Comparison of ENCODE assay signal across 13 cellular contexts in genomic region chr16:9836118-9836736, GRCh38.
A peak's percentile ranks its signal among the peaks of the same experiment; 100 is the strongest.
DNase-seq lines count a peak whose midpoint lies in the region; ATAC-seq, FAIRE-seq and TF ChIP-seq lines count a peak whose summit lies in the region.
"Had no signal": no experiment of that assay in that cellular context is flagged by ENCODE, and none has a peak within 500 bp of the region (broad histone marks: within the 10 kb centered on the region; RNA-seq: fewer than 3 reads in every experiment).

No MANE protein-coding gene starts in this region.

- no peak overlapping the region for H3K9ac ChIP-seq in endodermal cell (ENCODE audit: extremely low read depth, low read length, poor library complexity, severe bottlenecking)
- no peak overlapping the region for H3K9ac ChIP-seq in neural progenitor cell

- H3K4me1 ChIP-seq in endodermal cell (ENCODE audit: control insufficient read depth, insufficient read depth, low read length) (no peaks in the 10 kb centered on the region), neural progenitor cell (no peaks in the 10 kb centered on the region)

- H2AFZ ChIP-seq in neural progenitor cell (replicated peaks), result no peak overlapping the region

- TF ChIP-seq CTCF in endodermal cell (conservative IDR thresholded peaks at IDR 0.05) (no peak), neural progenitor cell (IDR thresholded peaks at IDR 0.05) (no peak)

- H3F3A ChIP-seq in neural progenitor cell (ENCODE audit: low read depth), result no peaks in the 10 kb centered on the region

- H3K36me3 ChIP-seq in endodermal cell (ENCODE audit: control insufficient read depth, insufficient read depth, low read length) (no peaks in the 10 kb centered on the region), neural progenitor cell (no peaks in the 10 kb centered on the region)

- H3K4me3 Mint-ChIP-seq in endodermal cell (no peak overlapping the region), neural progenitor cell (no peak overlapping the region)
- H3K4me3 Mint-ChIP-seq: dendritic cell treated with granulocyte-macrophage colony-stimulating factor and Interleukin-4, amounts not matched to agents 40 ng/mL and 50 ng/mL, for 4 days; naive B cell had no signal

- no peaks in the 10 kb centered on the region for H3K27me3 ChIP-seq in endodermal cell (ENCODE audit: control insufficient read depth, insufficient read depth, low read length, poor library complexity, severe bottlenecking)
- H3K27me3 ChIP-seq in neural progenitor cell, result no peaks in the 10 kb centered on the region

- no peak for ATAC-seq in HG03460 (IDR thresholded peaks at IDR 0.05; ENCODE audit: unreplicated experiment)

- peak; percentile 33 for FAIRE-seq in GM18507 (lab: Jason Lieb, UNC)

- H3K9me3 ChIP-seq in endodermal cell (ENCODE audit: control insufficient read depth, low read length) (no peaks in the 10 kb centered on the region), neural progenitor cell (ENCODE audit: low read depth) (no peaks in the 10 kb centered on the region)

- H3K4me3 ChIP-seq in endodermal cell (ENCODE audit: low read length) (no peak overlapping the region), neural progenitor cell (no peak overlapping the region)

- H3K9me3 Mint-ChIP-seq in endodermal cell, result no peaks in the 10 kb centered on the region
- no peaks in the 10 kb centered on the region for H3K9me3 Mint-ChIP-seq in neural progenitor cell
- H3K9me3 Mint-ChIP-seq: dendritic cell treated with granulocyte-macrophage colony-stimulating factor and Interleukin-4, amounts not matched to agents 40 ng/mL and 50 ng/mL, for 4 days had no signal

- H3K36me3 Mint-ChIP-seq in endodermal cell (ENCODE audit: low read depth), result no peaks in the 10 kb centered on the region
- H3K36me3 Mint-ChIP-seq in neural progenitor cell, result no peaks in the 10 kb centered on the region
- H3K36me3 Mint-ChIP-seq: naive B cell had no signal

- H3K27ac ChIP-seq in endodermal cell (ENCODE audit: low read depth, low read length), result no peak overlapping the region
- no peak overlapping the region for H3K27ac ChIP-seq in neural progenitor cell

- H3K4me1 Mint-ChIP-seq in endodermal cell, result peaks cover 24% of the 10 kb centered on the region
- peaks cover 4% of the 10 kb centered on the region for H3K4me1 Mint-ChIP-seq in neural progenitor cell
- H3K4me1 Mint-ChIP-seq: naive B cell had no signal

- no peak overlapping the region for H3K27ac Mint-ChIP-seq in endodermal cell
- no peak overlapping the region for H3K27ac Mint-ChIP-seq in neural progenitor cell
- H3K27ac Mint-ChIP-seq: dendritic cell treated with granulocyte-macrophage colony-stimulating factor and Interleukin-4, amounts not matched to agents 40 ng/mL and 50 ng/mL, for 4 days; naive B cell had no signal

- H4K20me1 ChIP-seq in neural progenitor cell (ENCODE audit: low read depth), result peaks cover 6% of the 10 kb centered on the region

- H3K27me3 Mint-ChIP-seq in endodermal cell (ENCODE audit: insufficient read depth) (no peaks in the 10 kb centered on the region), neural progenitor cell (ENCODE audit: insufficient read depth, low read depth) (peaks cover 3% of the 10 kb centered on the region)
- H3K27me3 Mint-ChIP-seq: dendritic cell treated with granulocyte-macrophage colony-stimulating factor and Interleukin-4, amounts not matched to agents 40 ng/mL and 50 ng/mL, for 4 days had no signal

- no peaks in the 10 kb centered on the region for H3K79me2 ChIP-seq in neural progenitor cell (ENCODE audit: low read depth)

- H3K4me2 ChIP-seq in neural progenitor cell, result no peak overlapping the region

- DNase-seq in GM18507 (ENCODE audit: extremely low spot score, insufficient read length, low read depth) (no peak), NCI-H460 (ENCODE audit: extremely low read depth, low read depth) (peak; percentile 1), endodermal cell (peak; percentile 66), neural progenitor cell (ENCODE audit: low spot score) (peak; percentile 68), SHP77 treated with DMSO at 0.1 percent for 48 hours (lab: John Stamatoyannopoulos, UW) (no peak), NCI-H524 treated with DMSO at 0.1 percent for 48 hours (lab: John Stamatoyannopoulos, UW) (no peak)
- DNase-seq: activated effector memory CD4-positive, alpha-beta T cell treated with anti-CD3 and anti-CD28 coated beads, Interleukin-2, amount 50 U/mL, for 16 hours; DMS53; naive B cell; NCI-H1092 treated with DMSO at 0.1 percent for 48 hours; NK-92 treated with Interleukin-12 subunit alpha and Interleukin-12 subunit beta, amount 100 ng/mL, for 24 hours had no signal

- WGBS in endodermal cell (ENCODE audit: insufficient coverage in 1 of 2, insufficient read length in 1 of 2), 2 experiments, result 63 to 66% methylated on average over 5 to 9 of the region's 9 CpGs

Comparison
In these comparisons a context has a peak if more than half of its experiments do, and no peak if none do; other contexts are left out.
1. DNase-seq: peak in NCI-H460 (single experiment), endodermal cell (single experiment) and neural progenitor cell (single experiment); none in GM18507 (single experiment), SHP77 treated with DMSO at 0.1 percent for 48 hours (single experiment) and NCI-H524 treated with DMSO at 0.1 percent for 48 hours (single experiment).